Comparison of ENCODE assay signal across 12 cellular contexts in the genomic region with DNA sequence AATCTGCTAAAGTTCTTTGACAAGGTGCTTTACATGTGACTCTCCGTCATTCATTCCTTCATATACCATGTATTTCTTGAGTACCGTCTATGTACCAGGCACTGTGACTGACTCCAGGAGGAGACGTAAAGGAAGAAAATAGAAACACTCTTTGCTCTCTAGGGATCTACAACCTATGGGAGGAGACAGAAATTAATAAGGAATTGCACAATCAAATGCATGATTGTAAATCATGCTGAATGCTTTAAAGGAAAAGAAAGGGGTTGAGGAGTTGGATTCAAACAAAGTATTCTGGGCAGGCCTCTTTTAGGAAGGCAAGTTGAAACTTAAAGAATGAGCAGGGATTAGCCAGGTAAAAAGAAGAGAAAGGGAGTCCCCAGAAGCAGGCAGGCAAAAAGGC.
DNase-seq lines count a peak whose midpoint lies in the region; ATAC-seq and TF ChIP-seq lines count a peak whose summit lies in the region.
"Had no signal": no experiment of that assay in that cellular context is flagged by ENCODE, and none has a peak within 500 bp of the region (broad histone marks: within the 10 kb centered on the region; RNA-seq: fewer than 3 reads in every experiment).

No MANE protein-coding gene starts in this region.

- H3K4me3 ChIP-seq in Peyer's patch (no peak overlapping the region), epithelial cell of esophagus (ENCODE audit: low read length) (no peak overlapping the region), tibial artery (no peak overlapping the region)

- H3K36me3 ChIP-seq in Peyer's patch (no peaks in the 10 kb centered on the region), tibial artery (no peaks in the 10 kb centered on the region)

- H3K9me3 Mint-ChIP-seq in nephron, result no peaks in the 10 kb centered on the region

- no peaks in the 10 kb centered on the region for H3K9me3 ChIP-seq in Peyer's patch
- H3K9me3 ChIP-seq in tibial artery, result no peaks in the 10 kb centered on the region

- H3K27ac ChIP-seq in Peyer's patch (peak overlapping the region; percentile 20 to 65 (median 28)), tibial artery (peak overlapping the region; percentile 60 to 78)

- peaks cover 3% of the 10 kb centered on the region for H3K27me3 Mint-ChIP-seq in nephron (ENCODE audit: low read depth)
- H3K27me3 Mint-ChIP-seq: activated naive CD8-positive, alpha-beta T cell treated with anti-CD3 and anti-CD28 coated beads, Interleukin-2, amount 50 U/mL, for 24 hours; naive B cell had no signal

- intact Hi-C loops in tibial artery (cut with DNase I; ENCODE audit: low total_unique reads), result no loop called here

- no peaks in the 10 kb centered on the region for H3K36me3 Mint-ChIP-seq in nephron (ENCODE audit: low read depth)

- no peaks in the 10 kb centered on the region for H3K27me3 ChIP-seq in Peyer's patch
- H3K27me3 ChIP-seq in tibial artery, result no peaks in the 10 kb centered on the region

- ATAC-seq in GM19395 (IDR thresholded peaks at IDR 0.05; ENCODE audit: unreplicated experiment), result no peak
- ATAC-seq: activated naive CD8-positive, alpha-beta T cell treated with anti-CD3 and anti-CD28 coated beads, Interleukin-2, amount 50 U/mL, for 24 hours had no signal

- TF ChIP-seq CTCF in Peyer's patch (IDR thresholded peaks at IDR 0.05), result no peak
- TF ChIP-seq CTCF in epithelial cell of esophagus (IDR thresholded peaks at IDR 0.05; ENCODE audit: insufficient read depth, low read depth, low read length, missing control alignments), result no peak
- TF ChIP-seq CTCF in nephron (IDR thresholded peaks at IDR 0.05; ENCODE audit: unreplicated experiment in 3 of 3), result no peak
- TF ChIP-seq CTCF in tibial artery (IDR thresholded peaks at IDR 0.05), result no peak

- no peak for TF ChIP-seq POLR2A in Peyer's patch (IDR thresholded peaks at IDR 0.05)

- H3K4me1 ChIP-seq in Peyer's patch (peaks cover 0 to 25% (median 1%) of the 10 kb centered on the region in 4 donors), tibial artery (peaks cover 0 to 37% (median 17%) of the 10 kb centered on the region in 4 donors)

- H3K4me3 Mint-ChIP-seq in nephron, result no peak overlapping the region
- H3K4me3 Mint-ChIP-seq: activated naive CD8-positive, alpha-beta T cell treated with anti-CD3 and anti-CD28 coated beads, Interleukin-2, amount 50 U/mL, for 24 hours; naive B cell had no signal

- peak overlapping the region; percentile 44 to 73 (median 60) for H3K27ac Mint-ChIP-seq in nephron
- H3K27ac Mint-ChIP-seq: activated naive CD8-positive, alpha-beta T cell treated with anti-CD3 and anti-CD28 coated beads, Interleukin-2, amount 50 U/mL, for 24 hours had no signal

- peaks cover 66% of the 10 kb centered on the region for H3K4me1 Mint-ChIP-seq in nephron

- DNase-seq in Peyer's patch (no peak), epithelial cell of esophagus (ENCODE audit: low read depth) (peak; percentile 11), tibial artery (no peak), cerebellar cortex (ENCODE audit: low spot score) (no peak), activated gamma-delta T cell treated with Interleukin-2 at 50 U/mL for 16 hours (no peak)
- DNase-seq: activated naive CD8-positive, alpha-beta T cell treated with anti-CD3 and anti-CD28 coated beads, Interleukin-2, amount 50 U/mL, for 24 hours; effector memory CD4-positive, alpha-beta T cell; naive B cell; NCI-H526 treated with DMSO at 0.1 percent for 48 hours; SHP77 treated with DMSO at 0.1 percent for 48 hours had no signal
